In genomic region chr7:95430864-95431263, GRCh38 we compare ENCODE assay signal across 1 cellular context.
A peak's percentile ranks its signal among the peaks of the same experiment; 100 is the strongest.
TF ChIP-seq lines count a peak whose summit lies in the region.

No MANE protein-coding gene starts in this region.

TF ChIP-seq in HepG2, 621 proteins besides CTCF, POLR2A, EP300 and RAD21 (continues in another document):
- no peak for TF ChIP-seq ZNF317 (CRISPR knock-in tag; IDR thresholded peaks at IDR 0.05)
- TF ChIP-seq HNF4A (CRISPR knock-in tag; IDR thresholded peaks at IDR 0.05) = peak; percentile 62
- TF ChIP-seq KLF13 (CRISPR knock-in tag; IDR thresholded peaks at IDR 0.05) = no peak
- TF ChIP-seq ZNF329 (CRISPR knock-in tag; IDR thresholded peaks at IDR 0.05; ENCODE audit: low read depth) = no peak
- TF ChIP-seq ZMYM3 (CRISPR knock-in tag; IDR thresholded peaks at IDR 0.05) = no peak
- TF ChIP-seq HMG20A (CRISPR knock-in tag; IDR thresholded peaks at IDR 0.05; ENCODE audit: borderline replicate concordance) = peak; percentile 54; the same call in 1 of the 2 replicates
- no peak for TF ChIP-seq ZNF746 (CRISPR knock-in tag; IDR thresholded peaks at IDR 0.05)
- TF ChIP-seq NCOR1 (IDR thresholded peaks at IDR 0.05; ENCODE audit: borderline replicate concordance, low read length) = no peak; the same call in 1 of the 2 replicates
- no peak for TF ChIP-seq KIAA2018 (CRISPR knock-in tag; IDR thresholded peaks at IDR 0.05; ENCODE audit: borderline replicate concordance)
- TF ChIP-seq ASH2L (IDR thresholded peaks at IDR 0.05; ENCODE audit: insufficient read length, low read depth, low read length) = no peak
- TF ChIP-seq KAT7 (CRISPR knock-in tag; IDR thresholded peaks at IDR 0.05; ENCODE audit: borderline replicate concordance) = peak; percentile 44; the same call in 1 of the 2 replicates
- peak; percentile 61 for TF ChIP-seq NCOA2 (CRISPR knock-in tag; IDR thresholded peaks at IDR 0.05)
- TF ChIP-seq, protein P1, sequence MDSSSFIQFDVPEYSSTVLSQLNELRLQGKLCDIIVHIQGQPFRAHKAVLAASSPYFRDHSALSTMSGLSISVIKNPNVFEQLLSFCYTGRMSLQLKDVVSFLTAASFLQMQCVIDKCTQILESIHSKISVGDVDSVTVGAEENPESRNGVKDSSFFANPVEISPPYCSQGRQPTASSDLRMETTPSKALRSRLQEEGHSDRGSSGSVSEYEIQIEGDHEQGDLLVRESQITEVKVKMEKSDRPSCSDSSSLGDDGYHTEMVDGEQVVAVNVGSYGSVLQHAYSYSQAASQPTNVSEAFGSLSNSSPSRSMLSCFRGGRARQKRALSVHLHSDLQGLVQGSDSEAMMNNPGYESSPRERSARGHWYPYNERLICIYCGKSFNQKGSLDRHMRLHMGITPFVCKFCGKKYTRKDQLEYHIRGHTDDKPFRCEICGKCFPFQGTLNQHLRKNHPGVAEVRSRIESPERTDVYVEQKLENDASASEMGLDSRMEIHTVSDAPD (CRISPR knock-in tag; IDR thresholded peaks at IDR 0.05) = no peak
- no peak; the same call in 1 of the 2 replicates for TF ChIP-seq SMC3 (IDR thresholded peaks at IDR 0.05; ENCODE audit: low read length)
- TF ChIP-seq TGIF2 (CRISPR knock-in tag; IDR thresholded peaks at IDR 0.05) = no peak; the same call in 1 of the 2 replicates
- peak; percentile 51; the same call in 1 of the 2 replicates for TF ChIP-seq RARA (CRISPR knock-in tag; IDR thresholded peaks at IDR 0.05)
- TF ChIP-seq SKI (IDR thresholded peaks at IDR 0.05; ENCODE audit: partially characterized antibody) = no peak
- TF ChIP-seq ZNF839 (CRISPR knock-in tag; IDR thresholded peaks at IDR 0.05; ENCODE audit: borderline replicate concordance) = no peak
- no peak for TF ChIP-seq ZNF451 (CRISPR knock-in tag; IDR thresholded peaks at IDR 0.05)
- TF ChIP-seq ZHX1 (CRISPR knock-in tag; IDR thresholded peaks at IDR 0.05; ENCODE audit: low read depth) = no peak
- no peak for TF ChIP-seq ZNF264 (CRISPR knock-in tag; IDR thresholded peaks at IDR 0.05)
- peak; percentile 88; the same call in 1 of the 2 replicates for TF ChIP-seq REPIN1 (CRISPR knock-in tag; IDR thresholded peaks at IDR 0.05; ENCODE audit: borderline replicate concordance, low read depth)
- TF ChIP-seq, protein P2, sequence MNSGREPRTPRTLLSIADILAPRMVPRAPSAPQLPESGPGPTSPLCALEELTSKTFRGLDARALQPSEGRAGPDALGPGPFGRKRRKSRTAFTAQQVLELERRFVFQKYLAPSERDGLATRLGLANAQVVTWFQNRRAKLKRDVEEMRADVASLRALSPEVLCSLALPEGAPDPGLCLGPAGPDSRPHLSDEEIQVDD (CRISPR knock-in tag; IDR thresholded peaks at IDR 0.05; ENCODE audit: borderline replicate concordance) = no peak
- 0 out of 2 replicates have a peak, but pooled peaks have one; percentile 11 for TF ChIP-seq FOXJ3 (CRISPR knock-in tag; IDR thresholded peaks at IDR 0.05; ENCODE audit: borderline replicate concordance)
- TF ChIP-seq POLR2G (IDR thresholded peaks at IDR 0.05; ENCODE audit: low read depth, low read length) = no peak
- no peak for TF ChIP-seq ZNF777 (CRISPR knock-in tag; IDR thresholded peaks at IDR 0.05)
- no peak for TF ChIP-seq ZNF616 (CRISPR knock-in tag; IDR thresholded peaks at IDR 0.05; ENCODE audit: low read depth)
- TF ChIP-seq NFIC (IDR thresholded peaks at IDR 0.05; ENCODE audit: low read length) = peak; percentile 60; the same call in 1 of the 2 replicates
- TF ChIP-seq POGZ (CRISPR knock-in tag; IDR thresholded peaks at IDR 0.05) = peak; percentile 48; the same call in 1 of the 2 replicates
- TF ChIP-seq SMAD9 (CRISPR knock-in tag; IDR thresholded peaks at IDR 0.05) = no peak
- TF ChIP-seq ZGPAT (CRISPR knock-in tag; IDR thresholded peaks at IDR 0.05) = 0 out of 2 replicates have a peak, but pooled peaks have one; percentile 21
- TF ChIP-seq ZNF331 (CRISPR knock-in tag; IDR thresholded peaks at IDR 0.05) = peak; percentile 42; the same call in 1 of the 2 replicates
- peak; percentile 68 for TF ChIP-seq JUND (CRISPR knock-in tag; IDR thresholded peaks at IDR 0.05)
- peak; percentile 36; the same call in 1 of the 2 replicates for TF ChIP-seq FOXP1 (IDR thresholded peaks at IDR 0.05)
- TF ChIP-seq FOXP1 (CRISPR knock-in tag; IDR thresholded peaks at IDR 0.05) = peak; percentile 92
- peak; percentile 73; the same call in 1 of the 2 replicates for TF ChIP-seq RXRB (CRISPR knock-in tag; IDR thresholded peaks at IDR 0.05; ENCODE audit: borderline replicate concordance)
- TF ChIP-seq, protein P3, sequence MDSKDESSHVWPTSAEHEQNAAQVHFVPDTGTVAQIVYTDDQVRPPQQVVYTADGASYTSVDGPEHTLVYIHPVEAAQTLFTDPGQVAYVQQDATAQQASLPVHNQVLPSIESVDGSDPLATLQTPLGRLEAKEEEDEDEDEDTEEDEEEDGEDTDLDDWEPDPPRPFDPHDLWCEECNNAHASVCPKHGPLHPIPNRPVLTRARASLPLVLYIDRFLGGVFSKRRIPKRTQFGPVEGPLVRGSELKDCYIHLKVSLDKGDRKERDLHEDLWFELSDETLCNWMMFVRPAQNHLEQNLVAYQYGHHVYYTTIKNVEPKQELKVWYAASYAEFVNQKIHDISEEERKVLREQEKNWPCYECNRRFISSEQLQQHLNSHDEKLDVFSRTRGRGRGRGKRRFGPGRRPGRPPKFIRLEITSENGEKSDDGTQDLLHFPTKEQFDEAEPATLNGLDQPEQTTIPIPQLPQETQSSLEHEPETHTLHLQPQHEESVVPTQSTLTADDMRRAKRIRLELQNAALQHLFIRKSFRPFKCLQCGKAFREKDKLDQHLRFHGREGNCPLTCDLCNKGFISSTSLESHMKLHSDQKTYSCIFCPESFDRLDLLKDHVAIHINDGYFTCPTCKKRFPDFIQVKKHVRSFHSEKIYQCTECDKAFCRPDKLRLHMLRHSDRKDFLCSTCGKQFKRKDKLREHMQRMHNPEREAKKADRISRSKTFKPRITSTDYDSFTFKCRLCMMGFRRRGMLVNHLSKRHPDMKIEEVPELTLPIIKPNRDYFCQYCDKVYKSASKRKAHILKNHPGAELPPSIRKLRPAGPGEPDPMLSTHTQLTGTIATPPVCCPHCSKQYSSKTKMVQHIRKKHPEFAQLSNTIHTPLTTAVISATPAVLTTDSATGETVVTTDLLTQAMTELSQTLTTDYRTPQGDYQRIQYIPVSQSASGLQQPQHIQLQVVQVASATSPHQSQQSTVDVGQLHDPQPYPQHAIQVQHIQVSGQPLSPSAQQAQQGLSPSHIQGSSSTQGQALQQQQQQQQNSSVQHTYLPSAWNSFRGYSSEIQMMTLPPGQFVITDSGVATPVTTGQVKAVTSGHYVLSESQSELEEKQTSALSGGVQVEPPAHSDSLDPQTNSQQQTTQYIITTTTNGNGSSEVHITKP (CRISPR knock-in tag; IDR thresholded peaks at IDR 0.05; ENCODE audit: low read depth) = no peak
- TF ChIP-seq, protein P4, sequence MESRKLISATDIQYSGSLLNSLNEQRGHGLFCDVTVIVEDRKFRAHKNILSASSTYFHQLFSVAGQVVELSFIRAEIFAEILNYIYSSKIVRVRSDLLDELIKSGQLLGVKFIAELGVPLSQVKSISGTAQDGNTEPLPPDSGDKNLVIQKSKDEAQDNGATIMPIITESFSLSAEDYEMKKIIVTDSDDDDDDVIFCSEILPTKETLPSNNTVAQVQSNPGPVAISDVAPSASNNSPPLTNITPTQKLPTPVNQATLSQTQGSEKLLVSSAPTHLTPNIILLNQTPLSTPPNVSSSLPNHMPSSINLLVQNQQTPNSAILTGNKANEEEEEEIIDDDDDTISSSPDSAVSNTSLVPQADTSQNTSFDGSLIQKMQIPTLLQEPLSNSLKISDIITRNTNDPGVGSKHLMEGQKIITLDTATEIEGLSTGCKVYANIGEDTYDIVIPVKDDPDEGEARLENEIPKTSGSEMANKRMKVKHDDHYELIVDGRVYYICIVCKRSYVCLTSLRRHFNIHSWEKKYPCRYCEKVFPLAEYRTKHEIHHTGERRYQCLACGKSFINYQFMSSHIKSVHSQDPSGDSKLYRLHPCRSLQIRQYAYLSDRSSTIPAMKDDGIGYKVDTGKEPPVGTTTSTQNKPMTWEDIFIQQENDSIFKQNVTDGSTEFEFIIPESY (CRISPR knock-in tag; IDR thresholded peaks at IDR 0.05) = no peak
- no peak for TF ChIP-seq FOXK2 (IDR thresholded peaks at IDR 0.05)
- no peak for TF ChIP-seq DNMT3B (CRISPR knock-in tag; conservative IDR thresholded peaks at IDR 0.05)
- TF ChIP-seq ZFP36 (IDR thresholded peaks at IDR 0.05; ENCODE audit: borderline replicate concordance, low read depth, low read length, partially characterized antibody) = no peak
- peak; percentile 64; the same call in 1 of the 2 replicates for TF ChIP-seq FOXO1 (CRISPR knock-in tag; IDR thresholded peaks at IDR 0.05)
